ENCODE assay signal across 10 cellular contexts in the genomic region with DNA sequence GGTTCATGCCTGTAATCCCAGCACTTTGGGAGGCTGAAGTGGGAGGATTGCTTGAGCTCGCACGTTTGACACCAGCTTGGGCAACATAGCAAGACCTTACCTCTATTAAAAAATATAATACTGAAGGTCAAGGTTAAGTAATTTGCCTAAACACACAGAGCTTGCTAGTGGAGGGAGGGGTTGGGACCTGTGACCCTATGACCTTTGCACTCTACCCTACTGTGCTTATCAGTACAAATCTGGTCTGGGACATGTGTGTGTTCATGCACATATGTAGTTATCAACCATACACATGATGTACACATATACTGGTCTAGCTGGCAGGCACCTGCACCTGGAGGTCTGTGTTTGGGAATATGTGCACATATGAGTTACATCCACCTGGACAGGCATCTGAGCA.
DNase-seq lines count a peak whose midpoint lies in the region; ATAC-seq, FAIRE-seq and TF ChIP-seq lines count a peak whose summit lies in the region.
"Had no signal": no experiment of that assay in that cellular context is flagged by ENCODE, and none has a peak within 500 bp of the region (broad histone marks: within the 10 kb centered on the region; RNA-seq: fewer than 3 reads in every experiment).

No MANE protein-coding gene starts in this region.

- POLR2A ChIA-PET in CD4-positive, alpha-beta T cell (lab: Charles Lee) = no interaction called here

- H3K36me3 ChIP-seq in prostate gland (no peaks in the 10 kb centered on the region), transverse colon (no peaks in the 10 kb centered on the region)

- H3K9me3 Mint-ChIP-seq in CD4-positive, alpha-beta T cell = no peaks in the 10 kb centered on the region

- peak; percentile 81 for FAIRE-seq in HTR-8/SVneo (lab: Jason Lieb, UNC)
- FAIRE-seq: RCC 7860 had no signal

- in situ Hi-C loops in transverse colon (cut with MboI; ENCODE audit: low pct_ligation_motif_present in 1 of 4, low pct_unique_long_range_greater_than_20kb in 1 of 4, low sequenced_read_pairs in 3 of 4) = no loop called here

- intact Hi-C loops in prostate gland (cut with DNase I) = loop anchor here (2.0 kb wide), 1 partner anchor 50 kb away; no protein-coding TSS in a partner anchor
- intact Hi-C loops in transverse colon (cut with DNase I; ENCODE audit: low total_unique reads) = loop anchor here (5.0 kb wide), 1 partner anchor 50 kb away; no protein-coding TSS in a partner anchor
- intact Hi-C loops in CD4-positive, alpha-beta T cell (cut with DNase I, micrococcal nuclease) = no loop called here

- DNase-seq in HTR-8/SVneo (ENCODE audit: insufficient read length, low spot score) (no peak), left lobe of liver (ENCODE audit: low spot score) (no peak), prostate gland (ENCODE audit: low spot score) (no peak), transverse colon (no peak), OCI-M1 (lab: John Stamatoyannopoulos, UW) (no peak)
- DNase-seq in stimulated activated CD4-positive, alpha-beta T cell treated with anti-CD3 and anti-CD28 coated beads, Interleukin-4, amount 100 ng/mL, for 24 hours = no peak
- no peak for DNase-seq in CD4-positive, alpha-beta T cell
- DNase-seq: 8988T had no signal

- H3K4me3 Mint-ChIP-seq in CD4-positive, alpha-beta T cell = no peak overlapping the region

- WGBS in prostate gland = 65% methylated on average over 2 of the region's 2 CpGs
- WGBS in transverse colon (ENCODE audit: low coverage in 1 of 2), 2 donors = 71% methylated on average over 2 of the region's 2 CpGs; no CpG with 5 or more reads in 1 of the 2 donors

- TF ChIP-seq EP300 in transverse colon (IDR thresholded peaks at IDR 0.05; ENCODE audit: low read depth) = no peak

- TF ChIP-seq POLR2A in prostate gland (IDR thresholded peaks at IDR 0.05) (no peak), transverse colon (IDR thresholded peaks at IDR 0.05) (no peak)

- no peaks in the 10 kb centered on the region for H3K27me3 Mint-ChIP-seq in CD4-positive, alpha-beta T cell

- peak overlapping the region; percentile 12 to 76 for H3K27ac ChIP-seq in prostate gland
- H3K27ac ChIP-seq in transverse colon = peak overlapping the region in 3 of 4 donors; percentile 86 to 87 (median 86)
- H3K27ac ChIP-seq in CD4-positive, alpha-beta T cell (ENCODE audit: low read depth, low read length) = no peak overlapping the region
- H3K27ac ChIP-seq: BLaER1 treated with 17β-estradiol and CSF1 and Interleukin-3, amounts not matched to agents 10 nM and 100 nM had no signal

- no peak overlapping the region for H3K27ac Mint-ChIP-seq in CD4-positive, alpha-beta T cell

- TF ChIP-seq CTCF in prostate gland (IDR thresholded peaks at IDR 0.05) = no peak
- no peak for TF ChIP-seq CTCF in transverse colon (IDR thresholded peaks at IDR 0.05)
- no peak for TF ChIP-seq CTCF in CD4-positive, alpha-beta T cell (IDR thresholded peaks at IDR 0.05)

- no peaks in the 10 kb centered on the region for H3K27me3 ChIP-seq in prostate gland (replicated peaks; ENCODE audit: insufficient read depth)
- no peaks in the 10 kb centered on the region for H3K27me3 ChIP-seq in transverse colon
- H3K27me3 ChIP-seq in CD4-positive, alpha-beta T cell (ENCODE audit: control insufficient read depth, insufficient read depth, low read length) = no peaks in the 10 kb centered on the region
- H3K27me3 ChIP-seq: BLaER1 treated with 17β-estradiol and CSF1 and Interleukin-3, amounts not matched to agents 10 nM and 100 nM had no signal

- no peaks in the 10 kb centered on the region for H3K4me1 ChIP-seq in prostate gland (replicated peaks)
- H3K4me1 ChIP-seq in transverse colon = peaks cover 0 to 23% (median 3%) of the 10 kb centered on the region in 4 donors

- H3K4me3 ChIP-seq in prostate gland (no peak overlapping the region), transverse colon (no peak overlapping the region)
- H3K4me3 ChIP-seq: BLaER1 treated with 17β-estradiol and CSF1 and Interleukin-3, amounts not matched to agents 10 nM and 100 nM had no signal

- ATAC-seq in left lobe of liver = peak; percentile 58
- no peak for ATAC-seq in CD4-positive, alpha-beta T cell (ENCODE audit: poor library complexity)

- H3K36me3 Mint-ChIP-seq in CD4-positive, alpha-beta T cell (ENCODE audit: low read depth) = no peaks in the 10 kb centered on the region

- H3K4me1 Mint-ChIP-seq in CD4-positive, alpha-beta T cell (ENCODE audit: low read depth) = no peaks in the 10 kb centered on the region

- CTCF ChIA-PET in CD4-positive, alpha-beta T cell (lab: Charles Lee) = interaction anchor here (0.6 kb wide), 2 partner anchors 21 to 117 kb away, joined by 3 to 6 read pairs; no protein-coding TSS in a partner anchor

- H3K9me3 ChIP-seq in prostate gland = no peaks in the 10 kb centered on the region
- no peaks in the 10 kb centered on the region for H3K9me3 ChIP-seq in transverse colon
- no peaks in the 10 kb centered on the region for H3K9me3 ChIP-seq in CD4-positive, alpha-beta T cell (ENCODE audit: control insufficient read depth, low read length)
- H3K9me3 ChIP-seq: BLaER1 treated with 17β-estradiol and CSF1 and Interleukin-3, amounts not matched to agents 10 nM and 100 nM had no signal

Comparison
In these comparisons a context has a peak if more than half of its experiments do, and no peak if none do; other contexts are left out.
1. intact Hi-C loops: an anchor here in prostate gland (2.0 kb wide) and transverse colon (5.0 kb wide); none called in CD4-positive, alpha-beta T cell.